ENCODE assay signal across 8 cellular contexts in the genomic region with DNA sequence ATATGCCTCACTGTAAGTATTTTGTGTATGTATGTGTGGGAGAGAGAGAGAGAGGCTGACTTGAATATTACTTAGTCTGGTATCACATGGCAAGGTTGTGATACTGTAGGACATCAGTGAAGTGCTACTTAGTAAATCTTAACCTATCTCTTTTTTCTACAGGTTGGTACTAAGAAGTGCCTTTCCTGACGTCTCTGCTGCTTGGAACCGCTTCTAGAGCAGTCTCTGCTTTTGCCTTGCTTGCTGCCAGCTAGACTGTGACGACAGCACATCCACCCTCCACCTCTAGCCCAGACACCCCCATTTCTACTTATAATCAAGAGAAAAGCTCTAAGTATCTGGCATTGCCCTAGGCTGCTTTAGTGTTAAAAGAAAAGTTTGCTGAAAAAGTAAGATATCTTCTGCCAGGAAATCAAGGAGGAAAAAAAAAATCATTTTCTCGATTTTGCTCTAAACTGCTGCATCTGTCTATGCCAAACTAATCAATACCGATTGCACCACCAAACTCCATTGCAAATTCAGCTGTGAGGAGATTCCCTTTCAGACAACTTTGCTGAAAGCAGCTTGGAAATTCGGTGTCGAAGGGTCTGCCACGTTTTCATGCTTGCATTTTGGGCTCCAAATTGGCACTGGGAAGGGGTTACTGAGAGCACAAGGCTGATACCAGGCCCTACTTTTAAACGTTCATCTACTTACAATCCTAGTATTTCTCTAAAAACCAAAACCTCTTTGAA. TPM values are rescaled to one million over a fixed set of nuclear protein-coding genes. Genes with fewer than 3 reads are reported as not detected.
DNase-seq lines count a peak whose midpoint lies in the region; ATAC-seq, FAIRE-seq and TF ChIP-seq lines count a peak whose summit lies in the region.

No MANE protein-coding gene starts in this region.

- no peak overlapping the region for H3T11ph ChIP-seq in H9 (ENCODE audit: low read length)

- peak overlapping the region; percentile 76 to 96 (median 94); a peak in 6 of 7 replicates for H3K27ac Mint-ChIP-seq in H9
- H3K27ac Mint-ChIP-seq in activated T-helper 1 cell treated with anti-CD3 and anti-CD28 coated beads, Interleukin-12 subunit alpha, Interleukin-12 subunit beta, Interleukin-2, Interleukin-4 antibody, amounts not matched to agents 30 ng/mL and 10 ng/mL and 1 ng/mL, durations not matched to agents 14 hours and 24 hours and 36 hours, result peak overlapping the region; percentile 94

- no peak for DNase-seq in A549 (ENCODE audit: low read depth in 1 of 2, low spot score in 1 of 2)
- no peak for DNase-seq in H9
- no peak for DNase-seq in activated T-helper 1 cell treated with anti-CD3 and anti-CD28 coated beads, Interleukin-12 subunit alpha, Interleukin-12 subunit beta, Interleukin-2, Interleukin-4 antibody, amounts not matched to agents 30 ng/mL and 10 ng/mL and 1 ng/mL, durations not matched to agents 14 hours and 24 hours and 36 hours (ENCODE audit: low spot score)
- DNase-seq in left cardiac atrium, result no peak
- DNase-seq in 8988T, result no peak

- TF ChIP-seq CTCF in A549 (IDR thresholded peaks at IDR 0.05), result no peak
- no peak for TF ChIP-seq CTCF in H9 (conservative IDR thresholded peaks at IDR 0.05)

- 79% methylated on average over 9 of the region's 9 CpGs for WGBS in A549 (ENCODE audit: missing lambda C conversion rate)
- WGBS in H9 (ENCODE audit: extremely low coverage, insufficient read length, low lambda C conversion rate), result no CpG with 5 or more reads among the region's 9 CpGs

- no peak overlapping the region for H4K8ac ChIP-seq in H9 (replicated peaks; ENCODE audit: insufficient read length, low read depth, low read length)

- H4K20me1 ChIP-seq in H9 (ENCODE audit: control insufficient read depth, insufficient read depth, insufficient read length), result no peaks in the 10 kb centered on the region

- CTCF ChIA-PET in A549 (lab: Yijun Ruan, JAX), result interaction anchor here (0.6 to 1.1 kb wide), 3 partner anchors 8 to 101 kb away, joined by 3 read pairs; no protein-coding TSS in a partner anchor

- H3K4me1 ChIP-seq in A549 (peaks cover 88% of the 10 kb centered on the region), H9 (ENCODE audit: insufficient read depth, low read length) (peaks cover 4% of the 10 kb centered on the region; the same call in 1 of the 2 replicates), subcutaneous abdominal adipose tissue (ENCODE audit: control insufficient read depth in 5 of 5, insufficient read depth in 5 of 5, low read length in 5 of 5) (peaks cover 3 to 63% (median 55%) of the 10 kb centered on the region in 5 donors)

- H3K27ac ChIP-seq in A549, result peak overlapping the region; percentile 74 to 76; a peak in 4 of 6 replicates
- peak overlapping the region; percentile 5 for H3K27ac ChIP-seq in H9 (ENCODE audit: insufficient read length, low read depth, low read length)
- H3K27ac ChIP-seq in subcutaneous abdominal adipose tissue (ENCODE audit: low read depth, low read length), result peak overlapping the region; percentile 95

- TF ChIP-seq RAD21 in A549 (conservative IDR thresholded peaks at IDR 0.05 in 1 of 2, IDR thresholded peaks at IDR 0.05 in 1 of 2), result no peak

- H3K23me2 ChIP-seq in H9 (ENCODE audit: insufficient read length, low read depth, low read length, poor library complexity, severe bottlenecking), result no peaks in the 10 kb centered on the region

- TF ChIP-seq EP300 in A549 (IDR thresholded peaks at IDR 0.05), result no peak

- no peak overlapping the region for H2BK15ac ChIP-seq in H9 (ENCODE audit: low read depth, low read length)

- H3K4me3 Mint-ChIP-seq in H9, result no peak overlapping the region
- H3K4me3 Mint-ChIP-seq in activated T-helper 1 cell treated with anti-CD3 and anti-CD28 coated beads, Interleukin-12 subunit alpha, Interleukin-12 subunit beta, Interleukin-2, Interleukin-4 antibody, amounts not matched to agents 30 ng/mL and 10 ng/mL and 1 ng/mL, durations not matched to agents 14 hours and 24 hours and 36 hours, result peak overlapping the region; percentile 68

- no peak overlapping the region for H2AFZ ChIP-seq in H9 (ENCODE audit: low read length)

- H3K4me1 Mint-ChIP-seq in H9, result peaks cover 60 to 61% of the 10 kb centered on the region in 2 experiments
- peaks cover 81% of the 10 kb centered on the region for H3K4me1 Mint-ChIP-seq in activated T-helper 1 cell treated with anti-CD3 and anti-CD28 coated beads, Interleukin-12 subunit alpha, Interleukin-12 subunit beta, Interleukin-2, Interleukin-4 antibody, amounts not matched to agents 30 ng/mL and 10 ng/mL and 1 ng/mL, durations not matched to agents 14 hours and 24 hours and 36 hours (ENCODE audit: low read depth)

- H3K23ac ChIP-seq in H9 (ENCODE audit: insufficient read length, low read depth, low read length), result no peak overlapping the region

- no peak overlapping the region for H2BK20ac ChIP-seq in H9 (ENCODE audit: low read depth, low read length, poor library complexity, severe bottlenecking)

- FAIRE-seq in A549 (lab: Jason Lieb, UNC), result no peak

- no peaks in the 10 kb centered on the region for H3K9me3 Mint-ChIP-seq in H9
- no peaks in the 10 kb centered on the region for H3K9me3 Mint-ChIP-seq in activated T-helper 1 cell treated with anti-CD3 and anti-CD28 coated beads, Interleukin-12 subunit alpha, Interleukin-12 subunit beta, Interleukin-2, Interleukin-4 antibody, amounts not matched to agents 30 ng/mL and 10 ng/mL and 1 ng/mL, durations not matched to agents 14 hours and 24 hours and 36 hours

- no peak overlapping the region for H3K56ac ChIP-seq in H9 (ENCODE audit: insufficient read length, low read depth, low read length)

- H3K4ac ChIP-seq in H9 (ENCODE audit: low read depth, low read length), result no peak overlapping the region

- H2BK12ac ChIP-seq in H9 (ENCODE audit: insufficient read length, low read depth, low read length), result no peak overlapping the region

- no peak overlapping the region for H2BK120ac ChIP-seq in H9 (ENCODE audit: low read depth, low read length, poor library complexity, severe bottlenecking)

- intact Hi-C loops in activated T-helper 1 cell treated with anti-CD3 and anti-CD28 coated beads, Interleukin-12 subunit alpha, Interleukin-12 subunit beta, Interleukin-2, Interleukin-4 antibody, amounts not matched to agents 30 ng/mL and 10 ng/mL and 1 ng/mL, durations not matched to agents 14 hours and 24 hours and 36 hours (cut with micrococcal nuclease), result loop anchor here (1.0 to 2.0 kb wide), 5 partner anchors 14 to 227 kb away; partner anchors contain the start of gene MBNL1
- intact Hi-C loops in left cardiac atrium (cut with DNase I), result no loop called here

- no peak overlapping the region for H3K14ac ChIP-seq in H9 (ENCODE audit: insufficient read depth, low read length)

- H3K27me3 ChIP-seq in H9 (ENCODE audit: insufficient read depth, low read length), result no peaks in the 10 kb centered on the region
- no peaks in the 10 kb centered on the region for H3K27me3 ChIP-seq in subcutaneous abdominal adipose tissue (ENCODE audit: control insufficient read depth in 5 of 5, insufficient read depth in 4 of 5, low read length in 5 of 5)

- H3K4me2 ChIP-seq in A549, result peak overlapping the region; percentile 93
- H3K4me2 ChIP-seq in H9 (ENCODE audit: insufficient read depth, insufficient read length, low read length), result no peak overlapping the region

- peak in 1 of 2 experiments; percentile 39; a peak in 3 of 6 replicates for ATAC-seq in A549
- ATAC-seq in left cardiac atrium, result peak; percentile 44 to 53
- no peak for ATAC-seq in GM21390 (IDR thresholded peaks at IDR 0.05; ENCODE audit: unreplicated experiment)
- ATAC-seq in HG02571 (IDR thresholded peaks at IDR 0.05; ENCODE audit: unreplicated experiment), result no peak

- TF ChIP-seq POLR2A in A549 (IDR thresholded peaks at IDR 0.05; ENCODE audit: low read length), result no peak

- no peak overlapping the region for H4K5ac ChIP-seq in H9 (ENCODE audit: insufficient read length, low read depth, low read length)

- peaks cover 0 to 12% (median 3%) of the 10 kb centered on the region in 5 donors for H3K36me3 ChIP-seq in subcutaneous abdominal adipose tissue (ENCODE audit: control insufficient read depth in 5 of 5, insufficient read depth in 5 of 5, low read length in 5 of 5)

- H3K4me3 ChIP-seq in A549, result peak overlapping the region; percentile 41
- H3K4me3 ChIP-seq in subcutaneous abdominal adipose tissue (ENCODE audit: low read depth in 1 of 5, low read length in 5 of 5), result peak overlapping the region; percentile 46 to 69 (median 55)

- H3K18ac ChIP-seq in H9 (ENCODE audit: insufficient read length, low read depth, low read length), result no peak overlapping the region

- H2BK5ac ChIP-seq in H9 (ENCODE audit: insufficient read length, low read length), result no peak overlapping the region

- H3K36me3 Mint-ChIP-seq in H9 (ENCODE audit: insufficient read depth in 1 of 3, low read depth in 3 of 3), result no peaks in the 10 kb centered on the region
- peaks cover 45% of the 10 kb centered on the region for H3K36me3 Mint-ChIP-seq in activated T-helper 1 cell treated with anti-CD3 and anti-CD28 coated beads, Interleukin-12 subunit alpha, Interleukin-12 subunit beta, Interleukin-2, Interleukin-4 antibody, amounts not matched to agents 30 ng/mL and 10 ng/mL and 1 ng/mL, durations not matched to agents 14 hours and 24 hours and 36 hours (ENCODE audit: low read depth)

- no peak overlapping the region for H2AK5ac ChIP-seq in H9 (ENCODE audit: insufficient read length, low read length)

- H3K79me1 ChIP-seq in H9 (ENCODE audit: insufficient read depth, low read depth, low read length, poor library complexity, severe bottlenecking), result no peaks in the 10 kb centered on the region

- POLR2A ChIA-PET in A549 (lab: Yijun Ruan, JAX), result interaction anchor here (1.0 kb wide), 1 partner anchor 31 kb away, joined by 3 read pairs; the partner anchor contains the start of gene MBNL1

- H3K9me3 ChIP-seq in A549 (no peaks in the 10 kb centered on the region), H9 (ENCODE audit: control insufficient read depth, low read depth, low read length) (no peaks in the 10 kb centered on the region), subcutaneous abdominal adipose tissue (ENCODE audit: control insufficient read depth in 5 of 5, low read length in 5 of 5) (no peaks in the 10 kb centered on the region)

- no peak overlapping the region for H3K9ac ChIP-seq in H9 (ENCODE audit: extremely low read depth, insufficient read length, low read length)
- H3K9ac ChIP-seq in subcutaneous abdominal adipose tissue (ENCODE audit: low read length in 5 of 5), result peak overlapping the region; percentile 17 to 79 (median 39)

- H3K79me2 ChIP-seq in H9 (ENCODE audit: insufficient read depth, low read length), result peaks cover 5% of the 10 kb centered on the region; the same call in 1 of the 2 replicates

- H4K91ac ChIP-seq in H9 (ENCODE audit: insufficient read length, low read depth, low read length), result no peak overlapping the region

- no peaks in the 10 kb centered on the region for H3K27me3 Mint-ChIP-seq in H9 (ENCODE audit: low read depth)
- no peaks in the 10 kb centered on the region for H3K27me3 Mint-ChIP-seq in activated T-helper 1 cell treated with anti-CD3 and anti-CD28 coated beads, Interleukin-12 subunit alpha, Interleukin-12 subunit beta, Interleukin-2, Interleukin-4 antibody, amounts not matched to agents 30 ng/mL and 10 ng/mL and 1 ng/mL, durations not matched to agents 14 hours and 24 hours and 36 hours (ENCODE audit: insufficient read depth)

RNA-seq across cellular contexts. Expression of gene MBNL1, which starts 30.7 kb away (rescaled TPM):
- polyA plus RNA-seq in A549 (2011; rRNA removed) (92.5 and 114 TPM in 2 replicates), A549 (2017; fragmentation: RNase III; extraction: RNeasy Plus Mini Kit Qiagen cat#74134 plus additional on column Dnase treatment) (59.6 to 60.5 TPM (median 59.9 TPM) in 3 replicates)
- polyA plus RNA-seq in A549 (2012; cell fraction: cytosol; rRNA removed), result 38.1 and 53.4 TPM in 2 replicates
- polyA plus RNA-seq in A549 (2012; cell fraction: nucleus; rRNA removed), result 23.1 and 23.7 TPM in 2 replicates
- 330 and 339 TPM in 2 replicates for polyA minus RNA-seq in A549 (2011; rRNA and poly(A)+ RNA removed)
- total RNA-seq in H9 (2021) (14.9 and 15.2 TPM in 2 replicates), left cardiac atrium (100 to 1,000 TPM; 141 to 154 TPM)
- 295 and 308 TPM in 2 replicates for total RNA-seq in activated T-helper 1 cell treated with anti-CD3 and anti-CD28 coated beads, Interleukin-12 subunit alpha, Interleukin-12 subunit beta, Interleukin-2, Interleukin-4 antibody, amounts not matched to agents 30 ng/mL and 10 ng/mL and 1 ng/mL, durations not matched to agents 14 hours and 24 hours and 36 hours

Comparison
In these comparisons a context has a peak if more than half of its experiments do, and no peak if none do; other contexts are left out.
1. ATAC-seq: peak in left cardiac atrium (2 of 2); none in GM21390 (single experiment) and HG02571 (single experiment).
2. H3K27ac ChIP-seq: peak in every context shown above with its lines; median percentile 95 in subcutaneous abdominal adipose tissue; 75 in A549; 5 in H9.